In the genomic region with DNA sequence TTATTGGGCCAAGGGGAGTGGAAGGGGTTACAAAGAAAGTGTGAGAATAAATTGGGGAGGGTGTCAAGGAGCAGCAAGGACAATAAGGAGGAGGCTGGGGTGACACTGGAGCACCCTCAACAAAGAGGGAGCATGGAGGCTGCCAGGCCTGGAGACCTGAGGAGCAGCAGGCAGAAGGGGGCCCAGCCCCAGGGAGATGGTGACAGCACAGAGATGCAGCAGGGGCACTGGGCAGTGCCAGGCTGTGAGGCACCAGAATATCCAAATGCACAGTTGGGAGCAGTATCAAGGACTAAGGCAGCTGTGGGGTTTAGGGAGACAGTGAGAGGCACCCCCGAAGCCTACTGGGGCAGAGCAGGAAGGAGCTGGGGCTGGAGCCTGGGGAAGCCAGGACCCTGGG, we compare ENCODE assay signal across 25 cellular contexts. TPM values are rescaled to one million over a fixed set of nuclear protein-coding genes. Genes with fewer than 3 reads are reported as not detected.
"Had no signal": no experiment of that assay in that cellular context is flagged by ENCODE, and none has a peak within 500 bp of the region (broad histone marks: within the 10 kb centered on the region; RNA-seq: fewer than 3 reads in every experiment).

No MANE protein-coding gene starts in this region.

- H3K4me3 ChIP-seq: esophagus squamous epithelium, gastroesophageal sphincter, left lung, lower lobe of right lung, prostate gland, testis, tibial nerve, upper lobe of right lung had no signal

- H3K4me1 Mint-ChIP-seq: naive B cell had no signal

- H2AFZ ChIP-seq: parathyroid adenoma had no signal

- H3K9ac ChIP-seq: parathyroid adenoma had no signal

- H3K27me3 ChIP-seq: esophagus squamous epithelium, gastroesophageal sphincter, left lung, testis, tibial nerve, upper lobe of right lung had no signal

- H3K36me3 Mint-ChIP-seq: memory B cell, naive B cell had no signal

- H3K9me3 Mint-ChIP-seq: memory B cell, naive B cell, nephron had no signal

- H3K36me3 ChIP-seq: esophagus squamous epithelium, gastroesophageal sphincter, left lung, lower lobe of right lung, prostate gland, tibial nerve, upper lobe of right lung had no signal

- H3K27ac ChIP-seq: esophagus squamous epithelium, gastroesophageal sphincter, left lung, parathyroid adenoma, prostate gland, testis, tibial nerve, upper lobe of right lung had no signal

- H3K27ac Mint-ChIP-seq: memory B cell, naive B cell, nephron had no signal

- H3K4me3 Mint-ChIP-seq: memory B cell, naive B cell, nephron had no signal

- ATAC-seq: gastroesophageal sphincter, left lung, lower lobe of right lung, sciatic nerve had no signal

- DNase-seq: cerebellar nuclear complex; dermis blood vessel endothelial cell; esophagus squamous epithelium; foreskin fibroblast; glutamatergic neuron; islet precursor cell; left lung; lower lobe of right lung; naive B cell; occipital lobe; stimulated activated CD4-positive, alpha-beta T cell treated with anti-CD3 and anti-CD28 coated beads, Interleukin-2, amount 100 ng/mL, for 24 hours; stimulated activated CD4-positive, alpha-beta T cell treated with anti-CD3 and anti-CD28 coated beads, Interleukin-4, amount 100 ng/mL, for 4 hours; stimulated activated naive CD4-positive, alpha-beta T cell treated with Interleukin-2 at 50 U/mL for 16 hours; testis; upper lobe of right lung had no signal

- H3K9me3 ChIP-seq: esophagus squamous epithelium, gastroesophageal sphincter, left lung, lower lobe of right lung, prostate gland, testis, tibial nerve, upper lobe of right lung had no signal

- H3K4me1 ChIP-seq: gastroesophageal sphincter, prostate gland, upper lobe of right lung had no signal

- H3K27me3 Mint-ChIP-seq: memory B cell had no signal

RNA-seq across cellular contexts. Expression of a gene that starts 46.9 kb away (rescaled TPM):
- total RNA-seq: epithelial cell of proximal tubule, esophagus squamous epithelium, gastroesophageal sphincter, renal cortical epithelial cell, skeletal muscle tissue had no signal
